Comparison of ENCODE assay signal across 26 cellular contexts in genomic region chr4:141013899-141014298, GRCh38.
"Had no signal": no experiment of that assay in that cellular context is flagged by ENCODE, and none has a peak within 500 bp of the region (broad histone marks: within the 10 kb centered on the region; RNA-seq: fewer than 3 reads in every experiment).

No MANE protein-coding gene starts in this region.

- H3K4me1 Mint-ChIP-seq: naive thymus-derived CD4-positive, alpha-beta T cell; natural killer cell; nephron progenitor cell; neural crest cell; stimulated activated effector memory CD8-positive, alpha-beta T cell treated with anti-CD3 and anti-CD28 coated beads, Interleukin-12 subunit alpha, Interleukin-12 subunit beta, amount 100 ng/mL, for 72 hours; stimulated activated naive B cell treated with anti-CD40 and anti-IgM and Interleukin-4, amounts not matched to agents 10 μg/mL and 1 μg/mL and 100 μg/mL, for 72 hours had no signal

- H3K4me3 Mint-ChIP-seq: naive thymus-derived CD4-positive, alpha-beta T cell; natural killer cell; nephron progenitor cell; neural crest cell; stimulated activated effector memory CD8-positive, alpha-beta T cell treated with anti-CD3 and anti-CD28 coated beads, Interleukin-12 subunit alpha, Interleukin-12 subunit beta, amount 100 ng/mL, for 72 hours; stimulated activated naive B cell treated with anti-CD40 and anti-IgM and Interleukin-4, amounts not matched to agents 10 μg/mL and 1 μg/mL and 100 μg/mL, for 72 hours; stimulated activated naive CD8-positive, alpha-beta T cell treated with anti-CD3 and anti-CD28 coated beads, Interleukin-15, Interleukin-2, amounts not matched to agents 100 ng/mL and 50 ng/mL, for 24 hours had no signal

- H3K4me3 ChIP-seq: pancreas, stomach, thoracic aorta, thyroid gland, tibial nerve, upper lobe of left lung, vagina had no signal

- H3K27me3 Mint-ChIP-seq: progenitor cell of endocrine pancreas; stimulated activated naive B cell treated with anti-CD40 and anti-IgM and Interleukin-4, amounts not matched to agents 10 μg/mL and 1 μg/mL and 100 μg/mL, for 72 hours; stimulated activated naive CD8-positive, alpha-beta T cell treated with anti-CD3 and anti-CD28 coated beads, Interleukin-15, Interleukin-2, amounts not matched to agents 100 ng/mL and 50 ng/mL, for 24 hours had no signal

- H3K9me3 ChIP-seq: neutrophil, pancreas, stomach, thoracic aorta, thyroid gland, tibial nerve, upper lobe of left lung, vagina had no signal

- ATAC-seq: naive thymus-derived CD4-positive, alpha-beta T cell; natural killer cell; pancreas; right cardiac atrium; sciatic nerve; stimulated activated effector memory CD8-positive, alpha-beta T cell treated with anti-CD3 and anti-CD28 coated beads, Interleukin-12 subunit alpha, Interleukin-12 subunit beta, amount 100 ng/mL, for 72 hours; stimulated activated naive B cell treated with anti-CD40 and anti-IgM and Interleukin-4, amounts not matched to agents 10 μg/mL and 1 μg/mL and 100 μg/mL, for 72 hours had no signal

- DNase-seq: naive thymus-derived CD4-positive, alpha-beta T cell; natural killer cell; nephron progenitor cell; nucleus accumbens; pancreas; right cardiac atrium; small intestine; stimulated activated CD4-positive, alpha-beta T cell treated with anti-CD3 and anti-CD28 coated beads, Interleukin-15, amount 100 ng/mL, for 24 hours; stimulated activated CD4-positive, alpha-beta T cell treated with anti-CD3 and anti-CD28 coated beads, Interleukin-2, amount 100 ng/mL, for 24 hours; stimulated activated CD4-positive, alpha-beta T cell treated with anti-CD3 and anti-CD28 coated beads, Interleukin-2, amount 100 ng/mL, for 48 hours; stimulated activated CD4-positive, alpha-beta T cell treated with anti-CD3 and anti-CD28 coated beads, Interleukin-4, amount 100 ng/mL, for 24 hours; stimulated activated naive B cell treated with anti-CD40 and anti-IgM and Interleukin-4, amounts not matched to agents 10 μg/mL and 1 μg/mL and 100 μg/mL, for 72 hours; stimulated activated naive CD4-positive, alpha-beta T cell treated with Interleukin-2 at 50 U/mL for 16 hours; stomach; thyroid gland; trophoblast cell; upper lobe of left lung had no signal

- H3K27ac ChIP-seq: neutrophil, pancreas, stomach, thoracic aorta, thyroid gland, tibial nerve, upper lobe of left lung, vagina had no signal

- H3K9me3 Mint-ChIP-seq: nephron progenitor cell; stimulated activated effector memory CD8-positive, alpha-beta T cell treated with anti-CD3 and anti-CD28 coated beads, Interleukin-12 subunit alpha, Interleukin-12 subunit beta, amount 100 ng/mL, for 72 hours; stimulated activated naive CD8-positive, alpha-beta T cell treated with anti-CD3 and anti-CD28 coated beads, Interleukin-15, Interleukin-2, amounts not matched to agents 100 ng/mL and 50 ng/mL, for 24 hours had no signal

- H3K27me3 ChIP-seq: neutrophil, pancreas, stomach, thyroid gland, tibial nerve, upper lobe of left lung, vagina had no signal

- H3K36me3 ChIP-seq: neutrophil, pancreas, stomach, thoracic aorta, thyroid gland, tibial nerve, upper lobe of left lung, vagina had no signal

- H3K36me3 Mint-ChIP-seq: naive thymus-derived CD4-positive, alpha-beta T cell; natural killer cell; stimulated activated effector memory CD8-positive, alpha-beta T cell treated with anti-CD3 and anti-CD28 coated beads, Interleukin-12 subunit alpha, Interleukin-12 subunit beta, amount 100 ng/mL, for 72 hours; stimulated activated naive B cell treated with anti-CD40 and anti-IgM and Interleukin-4, amounts not matched to agents 10 μg/mL and 1 μg/mL and 100 μg/mL, for 72 hours had no signal

- H3K4me1 ChIP-seq: pancreas, thyroid gland, upper lobe of left lung, vagina had no signal

- H3K27ac Mint-ChIP-seq: naive thymus-derived CD4-positive, alpha-beta T cell; natural killer cell; nephron progenitor cell; progenitor cell of endocrine pancreas; stimulated activated effector memory CD8-positive, alpha-beta T cell treated with anti-CD3 and anti-CD28 coated beads, Interleukin-12 subunit alpha, Interleukin-12 subunit beta, amount 100 ng/mL, for 72 hours; stimulated activated naive B cell treated with anti-CD40 and anti-IgM and Interleukin-4, amounts not matched to agents 10 μg/mL and 1 μg/mL and 100 μg/mL, for 72 hours; stimulated activated naive CD8-positive, alpha-beta T cell treated with anti-CD3 and anti-CD28 coated beads, Interleukin-15, Interleukin-2, amounts not matched to agents 100 ng/mL and 50 ng/mL, for 24 hours had no signal
